8 cellular contexts compared by ENCODE assay signal in the genomic region with DNA sequence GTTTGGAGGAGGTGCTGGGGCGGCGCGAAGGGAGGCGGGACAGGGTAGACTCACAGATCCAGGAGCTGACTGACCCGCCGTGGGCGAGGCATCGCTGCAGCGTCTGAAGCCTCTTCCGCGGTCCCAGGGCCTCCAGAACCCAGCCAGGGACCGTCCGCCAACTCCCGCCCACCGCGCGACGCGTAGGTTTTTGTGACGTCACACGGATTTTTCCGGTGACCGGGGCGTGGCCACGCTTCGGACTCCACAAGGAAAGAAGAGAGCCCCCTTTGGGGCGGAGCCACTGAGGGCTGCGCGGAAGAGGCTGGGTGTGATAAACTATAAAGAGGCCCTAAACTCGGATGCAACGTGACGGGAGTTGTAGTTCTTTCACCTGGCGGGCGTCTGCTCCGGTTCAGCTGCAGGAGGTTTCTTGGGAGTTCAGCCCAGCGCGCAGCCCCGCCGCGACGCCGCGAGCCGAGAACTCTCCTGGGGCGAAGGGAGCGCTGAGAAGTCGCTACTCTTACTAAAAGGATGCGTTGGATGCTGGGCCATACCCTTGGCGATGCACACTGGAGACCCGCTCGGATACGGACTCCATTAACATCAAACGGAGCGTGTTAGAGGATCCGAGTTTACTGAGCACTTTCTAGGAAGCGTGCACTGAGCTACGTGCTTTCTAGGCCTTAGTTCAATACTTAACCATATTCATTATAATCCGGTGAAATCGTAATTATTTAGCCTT.
DNase-seq lines count a peak whose midpoint lies in the region; ATAC-seq and TF ChIP-seq lines count a peak whose summit lies in the region.

Gene AMN1, minus strand, starts transcription at position 105 of the 724 bp plus-strand sequence. Its CDS starts 13 bp downstream, at position 92.

- DNase-seq in D341Med (ENCODE audit: low spot score) (peak; percentile 97), activated T-cell treated with anti-CD3 and anti-CD28 coated beads for 24 hours (ENCODE audit: low read depth) (peak; percentile 99), epidermal melanocyte (ENCODE audit: insufficient read length, low spot score) (peak; percentile 95), midbrain (lab: John Stamatoyannopoulos, UW) (peak; percentile 99)
- DNase-seq in stimulated activated CD8-positive, alpha-beta memory T cell treated with anti-CD3 and anti-CD28 coated beads, Interleukin-15, amount 100 ng/mL, for 48 hours (ENCODE audit: low read depth in 2 of 2): peak; percentile 97 to 99

- H3K4me3 ChIP-seq in HUES6 (ENCODE audit: low read depth, low read length): peak within 1 kb of the TSS; percentile 76
- H3K4me3 ChIP-seq in OCI-LY1 (ENCODE audit: low read depth, low read length, poor library complexity, severe bottlenecking): peak within 1 kb of the TSS; percentile 84

- H3K79me2 ChIP-seq in OCI-LY1 (ENCODE audit: insufficient read depth, low read length): no peaks in the 10 kb centered on the region

- no peaks in the 10 kb centered on the region for H3K36me3 ChIP-seq in HUES6 (ENCODE audit: control insufficient read depth, insufficient read depth, low read length)
- H3K36me3 ChIP-seq in OCI-LY1 (ENCODE audit: insufficient read depth, low read length): no peaks in the 10 kb centered on the region

- H3K9me3 ChIP-seq in HUES6 (ENCODE audit: control insufficient read depth, insufficient read depth, low read depth, low read length) (peaks cover 12% of the 10 kb centered on the region; the same call in 1 of the 2 replicates), OCI-LY1 (ENCODE audit: low read length) (no peaks in the 10 kb centered on the region)

- H2AFZ ChIP-seq in OCI-LY1 (ENCODE audit: low read length): no peak within 1 kb of the TSS

- peak within 1 kb of the TSS; percentile 92 for H3K4me2 ChIP-seq in OCI-LY1 (ENCODE audit: low read length)

- ATAC-seq in GM21447 (IDR thresholded peaks at IDR 0.05; ENCODE audit: unreplicated experiment): peak; percentile 91

- no peaks in the 10 kb centered on the region for H4K20me1 ChIP-seq in OCI-LY1 (ENCODE audit: insufficient read depth, low read length)

- no peaks in the 10 kb centered on the region for H3F3A ChIP-seq in OCI-LY1 (ENCODE audit: insufficient read depth, low read length)

- TF ChIP-seq CTCF in OCI-LY1 (IDR thresholded peaks at IDR 0.05; ENCODE audit: low read length): no peak

- H3K27ac ChIP-seq in HUES6 (ENCODE audit: low read depth, low read length) (peak within 1 kb of the TSS; percentile 77; the same call in 1 of the 2 replicates), OCI-LY1 (ENCODE audit: low read depth, low read length, poor library complexity, severe bottlenecking) (peak within 1 kb of the TSS; percentile 92)

- H3K4me1 ChIP-seq in HUES6 (ENCODE audit: control insufficient read depth, insufficient read depth, low read length): peaks cover 23% of the 10 kb centered on the region
- peaks cover 55% of the 10 kb centered on the region for H3K4me1 ChIP-seq in OCI-LY1 (ENCODE audit: insufficient read depth, low read length, severe bottlenecking)

- no peaks in the 10 kb centered on the region for H3K9me2 ChIP-seq in OCI-LY1 (ENCODE audit: low read depth, low read length)

- no peaks in the 10 kb centered on the region for H3K27me3 ChIP-seq in HUES6 (ENCODE audit: control insufficient read depth, insufficient read depth, low read length)
- no peaks in the 10 kb centered on the region for H3K27me3 ChIP-seq in OCI-LY1 (ENCODE audit: insufficient read depth, low read length)

- peak within 1 kb of the TSS; percentile 83 for H3K9ac ChIP-seq in HUES6 (ENCODE audit: low read length)
- peak within 1 kb of the TSS; percentile 95 for H3K9ac ChIP-seq in OCI-LY1 (ENCODE audit: low read length)

Comparison
In these comparisons a context has a peak if more than half of its experiments do, and no peak if none do; other contexts are left out.
1. Peak in every context shown above with its lines: DNase-seq, ATAC-seq, H3K4me3 ChIP-seq and H3K27ac ChIP-seq.